Comparison of ENCODE assay signal across 10 cellular contexts in the genomic region with DNA sequence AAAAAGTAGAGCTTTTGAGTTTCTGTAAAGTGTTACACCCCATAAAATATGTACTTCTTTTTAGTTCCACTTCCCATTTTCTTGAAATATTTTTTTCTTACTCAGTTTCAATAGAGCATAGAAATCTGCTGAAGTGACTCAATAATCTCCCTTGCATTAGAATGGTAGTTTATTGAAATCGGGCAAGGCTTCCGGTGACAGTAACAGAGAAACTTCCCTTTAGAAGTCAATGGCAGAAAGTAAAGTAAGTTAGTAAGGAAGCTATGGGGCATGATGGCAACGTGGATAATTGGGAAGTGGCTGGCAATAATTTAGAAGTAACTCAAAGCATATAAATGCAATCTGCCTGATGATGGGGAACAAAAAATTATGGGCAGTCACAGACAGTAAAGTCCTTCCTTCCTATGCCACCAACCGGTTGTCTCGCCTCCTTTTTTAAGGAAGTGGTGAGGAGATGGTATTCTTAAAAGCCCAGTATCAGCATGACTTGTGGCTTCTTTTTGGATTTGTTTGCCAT. TPM values are rescaled to one million over a fixed set of nuclear protein-coding genes. Genes with fewer than 3 reads are reported as not detected.
A peak's percentile ranks its signal among the peaks of the same experiment; 100 is the strongest.
DNase-seq lines count a peak whose midpoint lies in the region; ATAC-seq and TF ChIP-seq lines count a peak whose summit lies in the region.
"Had no signal": no experiment of that assay in that cellular context is flagged by ENCODE, and none has a peak within 500 bp of the region (broad histone marks: within the 10 kb centered on the region; RNA-seq: fewer than 3 reads in every experiment).

No MANE protein-coding gene starts in this region.

- peaks cover 20 to 35% (median 26%) of the 10 kb centered on the region in 4 donors for H3K4me1 Mint-ChIP-seq in CD4-positive, alpha-beta memory T cell
- peaks cover 1% of the 10 kb centered on the region for H3K4me1 Mint-ChIP-seq in endodermal cell
- H3K4me1 Mint-ChIP-seq: mesothelial cell of epicardium had no signal

- no TSS peak for BruUV-seq in mammary epithelial cell (replicated peaks; lab: Mats Ljungman, UMichigan)

- DNase-seq in CD4-positive, alpha-beta memory T cell, result no peak
- DNase-seq in SKM-1 (lab: John Stamatoyannopoulos, UW; ENCODE audit: unreplicated experiment) (peak; percentile 11), NCI-H2227 (lab: John Stamatoyannopoulos, UW; ENCODE audit: unreplicated experiment) (no peak), endodermal cell (no peak), mammary epithelial cell (no peak), NCI-H2171 (lab: John Stamatoyannopoulos, UW) (no peak)
- DNase-seq: NCI-H1105 treated with DMSO at 0.1 percent for 48 hours had no signal

- H3K36me3 ChIP-seq in CD4-positive, alpha-beta memory T cell (ENCODE audit: insufficient read depth, low read length), result no peaks in the 10 kb centered on the region
- no peaks in the 10 kb centered on the region for H3K36me3 ChIP-seq in endodermal cell (ENCODE audit: control insufficient read depth, insufficient read depth, low read length)
- H3K36me3 ChIP-seq in mammary epithelial cell (ENCODE audit: insufficient read depth, low read length), result no peaks in the 10 kb centered on the region

- dilution Hi-C loops in mammary epithelial cell (cut with HindIII; ENCODE audit: low sequenced_read_pairs), result no loop called here

- no peaks in the 10 kb centered on the region for H4K20me1 ChIP-seq in mammary epithelial cell (ENCODE audit: insufficient read depth, low read length)

- 98 to 100% methylated on average over 2 to 5 of the region's 5 CpGs for WGBS in endodermal cell (ENCODE audit: insufficient coverage in 1 of 2, insufficient read length in 1 of 2), 2 experiments
- WGBS in mammary epithelial cell (ENCODE audit: low coverage, missing lambda C conversion rate), result 85% methylated on average over 5 of the region's 5 CpGs

- H3K9ac ChIP-seq in endodermal cell (ENCODE audit: extremely low read depth, low read length, poor library complexity, severe bottlenecking), result no peak overlapping the region
- H3K9ac ChIP-seq in mammary epithelial cell (ENCODE audit: insufficient read depth, low read length), result no peak overlapping the region

- peaks cover 30% of the 10 kb centered on the region for H3K4me1 ChIP-seq in CD4-positive, alpha-beta memory T cell (ENCODE audit: insufficient read depth, low read length)
- no peaks in the 10 kb centered on the region for H3K4me1 ChIP-seq in endodermal cell (ENCODE audit: control insufficient read depth, insufficient read depth, low read length)
- H3K4me1 ChIP-seq in mammary epithelial cell (ENCODE audit: insufficient read depth, low read length), result no peaks in the 10 kb centered on the region

- POLR2A ChIA-PET in CD4-positive, alpha-beta memory T cell (lab: Charles Lee; ENCODE audit: partially characterized antibody), result interaction anchor here (1.5 kb wide), 1 partner anchor 42 kb away, joined by 3 read pairs; no protein-coding TSS in a partner anchor

- no peak overlapping the region for H3K4me3 ChIP-seq in CD4-positive, alpha-beta memory T cell (ENCODE audit: low read length in 2 of 2)
- H3K4me3 ChIP-seq in endodermal cell (ENCODE audit: low read length) (no peak overlapping the region), mammary epithelial cell (replicated peaks in 1 of 3; ENCODE audit: insufficient read depth in 1 of 3, low read depth in 2 of 3, low read length in 3 of 3) (no peak overlapping the region)

- intact Hi-C loops in CD4-positive, alpha-beta memory T cell (cut with micrococcal nuclease), result no loop called here
- intact Hi-C loops in mammary epithelial cell (cut with micrococcal nuclease), result no loop called here

- H3K27ac ChIP-seq in CD4-positive, alpha-beta memory T cell (ENCODE audit: low read depth, low read length), result no peak overlapping the region
- H3K27ac ChIP-seq in endodermal cell (ENCODE audit: low read depth, low read length) (no peak overlapping the region), mammary epithelial cell (ENCODE audit: insufficient read depth, low read depth, low read length) (no peak overlapping the region)

- H3K9me3 ChIP-seq in CD4-positive, alpha-beta memory T cell (ENCODE audit: control insufficient read depth in 1 of 2, low read length in 2 of 2), result no peaks in the 10 kb centered on the region
- H3K9me3 ChIP-seq in endodermal cell (ENCODE audit: control insufficient read depth, low read length) (no peaks in the 10 kb centered on the region), mammary epithelial cell (replicated peaks; ENCODE audit: insufficient read depth, low read length) (no peaks in the 10 kb centered on the region)

- TF ChIP-seq CTCF in endodermal cell (conservative IDR thresholded peaks at IDR 0.05), result no peak
- no peak for TF ChIP-seq CTCF in mammary epithelial cell (conservative IDR thresholded peaks at IDR 0.05 in 1 of 2, IDR thresholded peaks at IDR 0.05 in 1 of 2; ENCODE audit: extremely low read depth in 1 of 2, insufficient read depth in 1 of 2, low read depth in 1 of 2, low read length in 2 of 2)

- no peak overlapping the region for H2AFZ ChIP-seq in mammary epithelial cell (ENCODE audit: low read depth, low read length)

- no peaks in the 10 kb centered on the region for H3K9me3 Mint-ChIP-seq in CD4-positive, alpha-beta memory T cell
- H3K9me3 Mint-ChIP-seq in endodermal cell, result peaks cover 15% of the 10 kb centered on the region

- no peak overlapping the region for H3K4me2 ChIP-seq in mammary epithelial cell (ENCODE audit: insufficient read depth, low read depth, low read length)

- CTCF ChIA-PET in CD4-positive, alpha-beta memory T cell (lab: Charles Lee; ENCODE audit: partially characterized antibody), result interaction anchor here (0.7 kb wide), 1 partner anchor 14 kb away, joined by 4 read pairs; no protein-coding TSS in a partner anchor
- CTCF ChIA-PET in mammary epithelial cell (lab: Charles Lee; ENCODE audit: low non-redundant PET), result no interaction called here

- in situ Hi-C loops in mammary epithelial cell (cut with MboI; ENCODE audit: low sequenced_read_pairs in 2 of 2), result no loop called here

- peak overlapping the region in 6 of 8 donors; percentile 0 to 67 (median 28) for H3K4me3 Mint-ChIP-seq in CD4-positive, alpha-beta memory T cell
- no peak overlapping the region for H3K4me3 Mint-ChIP-seq in endodermal cell
- H3K4me3 Mint-ChIP-seq: mesothelial cell of epicardium had no signal

- ATAC-seq in GM19438 (IDR thresholded peaks at IDR 0.05; ENCODE audit: low read depth, unreplicated experiment) (peak; percentile 71), HG03103 (IDR thresholded peaks at IDR 0.05; ENCODE audit: low read depth, unreplicated experiment) (peak; percentile 57)

- H3K36me3 Mint-ChIP-seq in CD4-positive, alpha-beta memory T cell, result no peaks in the 10 kb centered on the region
- H3K36me3 Mint-ChIP-seq in endodermal cell (ENCODE audit: low read depth), result no peaks in the 10 kb centered on the region
- H3K36me3 Mint-ChIP-seq: mesothelial cell of epicardium had no signal

- no peaks in the 10 kb centered on the region for H3K27me3 Mint-ChIP-seq in CD4-positive, alpha-beta memory T cell
- no peaks in the 10 kb centered on the region for H3K27me3 Mint-ChIP-seq in endodermal cell (ENCODE audit: insufficient read depth)

- H3K27me3 ChIP-seq in CD4-positive, alpha-beta memory T cell (ENCODE audit: insufficient read depth, low read length), result no peaks in the 10 kb centered on the region
- no peaks in the 10 kb centered on the region for H3K27me3 ChIP-seq in endodermal cell (ENCODE audit: control insufficient read depth, insufficient read depth, low read length, poor library complexity, severe bottlenecking)
- peaks cover 2% of the 10 kb centered on the region for H3K27me3 ChIP-seq in mammary epithelial cell (ENCODE audit: insufficient read depth, low read length)

- H3K79me2 ChIP-seq in mammary epithelial cell (ENCODE audit: insufficient read depth, low read length), result no peaks in the 10 kb centered on the region

- H3K27ac Mint-ChIP-seq in CD4-positive, alpha-beta memory T cell, result peak overlapping the region in 2 of 7 donors; percentile 20 to 73
- H3K27ac Mint-ChIP-seq in endodermal cell, result no peak overlapping the region
- H3K27ac Mint-ChIP-seq: mesothelial cell of epicardium had no signal

RNA-seq across cellular contexts. Expression of gene CYBB, which starts 7.6 kb away (rescaled TPM):
- total RNA-seq in CD4-positive, alpha-beta memory T cell, result 1 to 10 TPM; 6.3 to 8.1 TPM
- polyA plus RNA-seq in CD4-positive, alpha-beta memory T cell, result under 1 TPM; 0.05 to 0.94 TPM
- total RNA-seq in endodermal cell (not detected), mammary epithelial cell (under 1 TPM in 1 of 2 donors, not detected in 1; under 0.01 TPM)
- polyA plus RNA-seq in endodermal cell (2013, experiment 1 of 2), result not detected
- polyA plus RNA-seq in endodermal cell (2013, experiment 2 of 2), result 0.04 TPM
- polyA plus RNA-seq in mammary epithelial cell, result 0.05 TPM
- not detected for polyA minus RNA-seq in mammary epithelial cell

RNA-seq across cellular contexts. Expression of gene DYNLT3, which starts 60.0 kb away (rescaled TPM):
- 10 to 100 TPM; 38.5 to 41.5 TPM for total RNA-seq in CD4-positive, alpha-beta memory T cell
- 10 to 100 TPM; 53.3 to 71.8 TPM for polyA plus RNA-seq in CD4-positive, alpha-beta memory T cell
- 10 to 100 TPM; 14.3 to 15.4 TPM for total RNA-seq in endodermal cell
- polyA plus RNA-seq in endodermal cell (2013, experiment 1 of 2), result 8.7 TPM
- 9.3 TPM for polyA plus RNA-seq in endodermal cell (2013, experiment 2 of 2)
- 10 to 100 TPM; 36.8 to 47.3 TPM for total RNA-seq in mammary epithelial cell
- polyA plus RNA-seq in mammary epithelial cell, result 19.8 TPM
- polyA minus RNA-seq in mammary epithelial cell, result 19.0 TPM

Comparison
In these comparisons a context has a peak if more than half of its experiments do, and no peak if none do; other contexts are left out.
1. RNA of gene CYBB, which starts 7.6 kb away (total RNA-seq): 6.3 to 8.1 TPM in CD4-positive, alpha-beta memory T cell; under 0.01 TPM in mammary epithelial cell and not detected in endodermal cell; every median in the first group is over 4 times any median in the second.